Comparison of ENCODE assay signal across 1 cellular context in genomic region chr20:63687419-63688233, GRCh38.
TF ChIP-seq lines count a peak whose summit lies in the region.

No MANE protein-coding gene starts in this region.

TF ChIP-seq in endothelial cell of umbilical vein, 7 proteins besides CTCF, POLR2A, EP300 and RAD21:
- TF ChIP-seq FOS (IDR thresholded peaks at IDR 0.05; ENCODE audit: borderline replicate concordance, insufficient read depth, low read length) (no peak), GATA2 (IDR thresholded peaks at IDR 0.05; ENCODE audit: insufficient read depth, insufficient read length, low read depth, low read length) (no peak), POLR2AphosphoS5 (IDR thresholded peaks at IDR 0.05; ENCODE audit: insufficient read depth, low read depth, low read length) (no peak), EZH2 (IDR thresholded peaks at IDR 0.05; ENCODE audit: borderline replicate concordance, low read depth, low read length, severe bottlenecking) (no peak), JUN (IDR thresholded peaks at IDR 0.05; ENCODE audit: borderline replicate concordance, insufficient read depth, insufficient read length, low read depth) (no peak), MAX (IDR thresholded peaks at IDR 0.05; ENCODE audit: insufficient read depth, insufficient read length) (no peak)
TF ChIP-seq in endothelial cell of umbilical vein: peak in this region for 0.
